9 cellular contexts compared by ENCODE assay signal in the genomic region with DNA sequence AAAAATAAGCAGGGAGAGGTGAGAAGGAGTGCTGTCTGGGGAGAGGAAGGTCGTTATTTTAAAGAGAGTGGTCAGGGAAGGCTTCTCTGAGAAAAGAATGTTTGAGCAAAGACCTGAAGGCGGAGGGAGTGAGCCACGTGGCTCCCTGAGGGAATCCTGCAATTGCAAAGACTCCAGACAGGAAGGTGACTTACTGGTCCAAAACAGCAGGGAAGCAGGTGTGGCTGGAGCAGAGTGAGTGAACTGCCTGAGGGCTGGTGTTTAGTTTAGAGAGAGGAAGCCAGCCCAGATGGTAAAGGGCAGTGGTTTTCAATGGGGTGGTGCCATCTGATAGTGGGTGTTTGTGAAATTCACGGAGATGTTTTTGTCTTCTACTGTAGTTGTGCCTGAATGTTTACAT. TPM values are rescaled to one million over a fixed set of nuclear protein-coding genes. Genes with fewer than 3 reads are reported as not detected.
DNase-seq lines count a peak whose midpoint lies in the region; ATAC-seq, FAIRE-seq and TF ChIP-seq lines count a peak whose summit lies in the region.
"Had no signal": no experiment of that assay in that cellular context is flagged by ENCODE, and none has a peak within 500 bp of the region (broad histone marks: within the 10 kb centered on the region; RNA-seq: fewer than 3 reads in every experiment).

No MANE protein-coding gene starts in this region.

- POLR2A ChIA-PET in endothelial cell of umbilical vein (lab: Charles Lee), result no interaction called here

- H3K79me2 ChIP-seq in endothelial cell of umbilical vein (ENCODE audit: control insufficient read depth, insufficient read depth, low read length), result no peaks in the 10 kb centered on the region

- no peaks in the 10 kb centered on the region for H4K20me1 ChIP-seq in endothelial cell of umbilical vein (replicated peaks; ENCODE audit: control insufficient read depth, extremely low read depth, insufficient read depth, low read length)

- H2AFZ ChIP-seq in endothelial cell of umbilical vein (ENCODE audit: low read depth, low read length), result peak overlapping the region; percentile 85

- no peak for TF ChIP-seq CTCF in endothelial cell of umbilical vein (IDR thresholded peaks at IDR 0.05; ENCODE audit: extremely low read depth in 1 of 2, insufficient read depth in 1 of 2, low read depth in 1 of 2, low read length in 2 of 2)

- H3K9me3 ChIP-seq in endothelial cell of umbilical vein (replicated peaks; ENCODE audit: control insufficient read depth, insufficient read depth, low read length), result no peaks in the 10 kb centered on the region
- H3K9me3 ChIP-seq: HAP-1 had no signal

- peak; percentile 92 for FAIRE-seq in endothelial cell of umbilical vein (lab: Jason Lieb, UNC)

- CTCF ChIA-PET in endothelial cell of umbilical vein (lab: Charles Lee), result interaction anchor here (1.0 kb wide), 1 partner anchor 121 kb away, joined by 4 read pairs; no protein-coding TSS in a partner anchor

- no peak overlapping the region for H3K9ac ChIP-seq in endothelial cell of umbilical vein (replicated peaks; ENCODE audit: extremely low read depth, insufficient read depth, low read length)

- dilution Hi-C loops in endothelial cell of umbilical vein (cut with MboI; ENCODE audit: extremely low pct_ligation_motif_present, low sequenced_read_pairs), result no loop called here

- no peak for TF ChIP-seq POLR2A in endothelial cell of umbilical vein (IDR thresholded peaks at IDR 0.05; ENCODE audit: low read depth, low read length)

- peak overlapping the region; percentile 26 for H3K27ac ChIP-seq in endothelial cell of umbilical vein (ENCODE audit: insufficient read depth, low read depth, low read length)

- H3K4me2 ChIP-seq in endothelial cell of umbilical vein (ENCODE audit: insufficient read depth, low read length), result peak overlapping the region; percentile 34

- no peaks in the 10 kb centered on the region for H3K27me3 ChIP-seq in endothelial cell of umbilical vein (ENCODE audit: control insufficient read depth in 2 of 2, insufficient read depth in 2 of 2, low read length in 2 of 2)

- intact Hi-C loops in endothelial cell of umbilical vein (cut with micrococcal nuclease), result loop anchor here (2.0 kb wide), 1 partner anchor 49 kb away; no protein-coding TSS in a partner anchor

- peak; percentile 82 for DNase-seq in A172 (ENCODE audit: low spot score)
- peak; percentile 81 for DNase-seq in ELR (ENCODE audit: low read depth)
- DNase-seq in NCI-H460 (ENCODE audit: extremely low read depth, low read depth), result peak; percentile 32
- DNase-seq in endothelial cell of umbilical vein (ENCODE audit: low read depth, low spot score), result peak; percentile 93
- DNase-seq in activated T-cell treated with anti-CD3 and anti-CD28 coated beads, Interleukin-2, amount 50 U/mL, for 1 hour, result no peak
- no peak for DNase-seq in activated CD4-positive, alpha-beta T cell treated with anti-CD3 and anti-CD28 coated beads, Interleukin-2, amount 50 U/mL, for 4 hours
- no peak for DNase-seq in NCI-H82 treated with DMSO at 0.1 percent for 48 hours (lab: John Stamatoyannopoulos, UW; ENCODE audit: unreplicated experiment)

- H3K4me3 ChIP-seq in endothelial cell of umbilical vein (replicated peaks in 1 of 3; ENCODE audit: insufficient read depth in 1 of 3, low read depth in 1 of 3, low read length in 3 of 3), result no peak overlapping the region
- H3K4me3 ChIP-seq: HAP-1 had no signal

- no TSS peak for BruUV-seq in endothelial cell of umbilical vein (replicated peaks; lab: Mats Ljungman, UMichigan)

- no peaks in the 10 kb centered on the region for H3K36me3 ChIP-seq in endothelial cell of umbilical vein (ENCODE audit: control insufficient read depth in 2 of 2, extremely low read depth in 1 of 2, insufficient read depth in 2 of 2, low read length in 2 of 2)
- H3K36me3 ChIP-seq: HAP-1 had no signal

- H3K4me1 ChIP-seq in endothelial cell of umbilical vein (ENCODE audit: control insufficient read depth, extremely low read depth, insufficient read depth, low read length), result peaks cover 20% of the 10 kb centered on the region
- H3K4me1 ChIP-seq: HAP-1 had no signal

- H3K9me1 ChIP-seq in endothelial cell of umbilical vein (replicated peaks; ENCODE audit: control insufficient read depth, extremely low read depth, insufficient read depth, low read length), result no peaks in the 10 kb centered on the region

- no peak for ATAC-seq in HG03097 (IDR thresholded peaks at IDR 0.05; ENCODE audit: low FRiP score, unreplicated experiment)

TF ChIP-seq in endothelial cell of umbilical vein, 7 proteins besides CTCF, POLR2A, EP300 and RAD21:
- TF ChIP-seq JUN (IDR thresholded peaks at IDR 0.05; ENCODE audit: borderline replicate concordance, insufficient read depth, insufficient read length, low read depth) (no peak), FOS (IDR thresholded peaks at IDR 0.05; ENCODE audit: borderline replicate concordance, insufficient read depth, low read length) (no peak), EZH2 (IDR thresholded peaks at IDR 0.05; ENCODE audit: borderline replicate concordance, low read depth, low read length, severe bottlenecking) (no peak), MYC (IDR thresholded peaks at IDR 0.05; ENCODE audit: low read depth, low read length) (no peak), POLR2AphosphoS5 (IDR thresholded peaks at IDR 0.05; ENCODE audit: insufficient read depth, low read depth, low read length) (peak; percentile 49), GATA2 (IDR thresholded peaks at IDR 0.05; ENCODE audit: insufficient read depth, insufficient read length, low read depth, low read length) (no peak)
- TF ChIP-seq, protein P1, sequence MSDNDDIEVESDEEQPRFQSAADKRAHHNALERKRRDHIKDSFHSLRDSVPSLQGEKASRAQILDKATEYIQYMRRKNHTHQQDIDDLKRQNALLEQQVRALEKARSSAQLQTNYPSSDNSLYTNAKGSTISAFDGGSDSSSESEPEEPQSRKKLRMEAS (IDR thresholded peaks at IDR 0.05; ENCODE audit: insufficient read depth, insufficient read length), result peak; percentile 74

RNA-seq across cellular contexts. Expression of gene LTA4H, which starts 58.8 kb away (rescaled TPM):
- total RNA-seq in A172 (2014; rRNA removed; shearing (Covaris generic)), result 87.0 and 92.3 TPM in 2 replicates
- 125 and 137 TPM in 2 replicates for total RNA-seq in NCI-H460 (2014; rRNA removed; shearing (Covaris generic))
- polyA plus RNA-seq in NCI-H460 (2014; cell fraction: nucleus; rRNA removed), result 120 and 121 TPM in 2 replicates
- total RNA-seq in endothelial cell of umbilical vein, result 77.1 and 77.8 TPM in 2 replicates
- polyA plus RNA-seq in endothelial cell of umbilical vein, result 65.1 and 85.2 TPM in 2 replicates
- 73.9 and 84.1 TPM in 2 replicates for polyA plus RNA-seq in endothelial cell of umbilical vein (2011; cell fraction: cytosol; rRNA removed)
- polyA plus RNA-seq in endothelial cell of umbilical vein (2011; cell fraction: nucleus; rRNA removed), result 185 and 187 TPM in 2 replicates
- polyA plus RNA-seq in endothelial cell of umbilical vein (2012), result 88.6 and 99.0 TPM in 2 replicates
- 86.3 and 93.2 TPM in 2 replicates for polyA minus RNA-seq in endothelial cell of umbilical vein
- polyA minus RNA-seq in endothelial cell of umbilical vein (2011; cell fraction: cytosol; rRNA and poly(A)+ RNA removed), result 48.2 TPM
- polyA minus RNA-seq in endothelial cell of umbilical vein (2011; cell fraction: nucleus; rRNA and poly(A)+ RNA removed), result 64.9 and 76.6 TPM in 2 replicates

Comparison
In these comparisons a context has a peak if more than half of its experiments do, and no peak if none do; other contexts are left out.
1. DNase-seq: peak in A172 (single experiment), ELR (single experiment), NCI-H460 (single experiment) and endothelial cell of umbilical vein (single experiment); none in activated T-cell treated with anti-CD3 and anti-CD28 coated beads, Interleukin-2, amount 50 U/mL, for 1 hour (single experiment), activated CD4-positive, alpha-beta T cell treated with anti-CD3 and anti-CD28 coated beads, Interleukin-2, amount 50 U/mL, for 4 hours (0 of 2) and NCI-H82 treated with DMSO at 0.1 percent for 48 hours (single experiment).